In the genomic region with DNA sequence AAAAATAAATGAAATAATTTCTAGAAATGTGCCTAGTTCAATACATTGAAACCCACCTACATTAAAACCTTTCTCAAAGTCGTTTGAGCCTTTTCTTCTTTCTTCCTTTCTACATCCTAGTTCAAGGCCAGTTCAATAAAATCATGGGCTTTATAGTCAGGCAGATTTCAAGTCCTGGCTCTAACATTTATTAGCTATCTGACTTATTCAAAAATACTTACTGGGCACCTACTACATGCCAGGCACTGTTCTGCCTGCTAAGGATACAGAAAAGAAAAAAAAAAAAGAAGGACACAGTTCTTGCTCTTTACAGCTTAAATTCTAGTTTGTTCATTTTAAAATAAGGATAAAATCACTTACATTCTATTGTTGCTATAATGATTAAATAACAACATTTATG, we compare ENCODE assay signal across 16 cellular contexts.
"Had no signal": no experiment of that assay in that cellular context is flagged by ENCODE, and none has a peak within 500 bp of the region (broad histone marks: within the 10 kb centered on the region; RNA-seq: fewer than 3 reads in every experiment).

No MANE protein-coding gene starts in this region.

- H3K27me3 ChIP-seq: breast epithelium, ovary, right atrium auricular region, stomach had no signal

- H3K27ac ChIP-seq: breast epithelium, neutrophil, ovary, prostate gland, right atrium auricular region, stomach had no signal

- H3K4me3 ChIP-seq: breast epithelium, ovary, prostate gland, right atrium auricular region, stomach had no signal

- DNase-seq: activated CD4-positive, alpha-beta T cell treated with anti-CD3 and anti-CD28 coated beads for 1 hour; activated CD4-positive, alpha-beta T cell treated with anti-CD3 and anti-CD28 coated beads, Interleukin-2, amount 50 U/mL, for 1 hour; activated gamma-delta T cell treated with Interleukin-2 at 50 U/mL for 16 hours; activated T-cell treated with anti-CD3 and anti-CD28 coated beads, Interleukin-2, amount 50 U/mL, for 1 hour; effector memory CD4-positive, alpha-beta T cell; foreskin melanocyte; left ventricle myocardium superior; mammary epithelial cell; midbrain; ovary; stimulated activated CD4-positive, alpha-beta T cell treated with anti-CD3 and anti-CD28 coated beads, Interleukin-1b, Interleukin-23, amount 100 ng/mL, for 48 hours; stomach had no signal

- H3K4me1 ChIP-seq: breast epithelium, prostate gland, right atrium auricular region had no signal

- H3K36me3 ChIP-seq: breast epithelium, neutrophil, ovary, prostate gland, right atrium auricular region, stomach had no signal

- H3K9me3 ChIP-seq: ovary, prostate gland had no signal
